ENCODE assay signal across 20 cellular contexts in genomic region chr17:15501282-15501681, GRCh38. TPM values are rescaled to one million over a fixed set of nuclear protein-coding genes. Genes with fewer than 3 reads are reported as not detected.
DNase-seq lines count a peak whose midpoint lies in the region; ATAC-seq, FAIRE-seq and TF ChIP-seq lines count a peak whose summit lies in the region.
"Had no signal": no experiment of that assay in that cellular context is flagged by ENCODE, and none has a peak within 500 bp of the region (broad histone marks: within the 10 kb centered on the region; RNA-seq: fewer than 3 reads in every experiment).

No MANE protein-coding gene starts in this region.

- no peak overlapping the region for H3K4me3 ChIP-seq in suprapubic skin
- no peak overlapping the region for H3K4me3 ChIP-seq in foreskin fibroblast (ENCODE audit: low read depth in 1 of 2, low read length in 2 of 2)
- H3K4me3 ChIP-seq: PC-9 had no signal

- H3K27ac ChIP-seq in suprapubic skin: peak overlapping the region; percentile 87
- H3K27ac ChIP-seq: HL-60, PC-9 had no signal

- no peaks in the 10 kb centered on the region for H3K27me3 Mint-ChIP-seq in chondrocyte (ENCODE audit: low read depth)

- TF ChIP-seq CTCF in chondrocyte (IDR thresholded peaks at IDR 0.05): no peak
- no peak for TF ChIP-seq CTCF in suprapubic skin (IDR thresholded peaks at IDR 0.05)
- no peak for TF ChIP-seq CTCF in foreskin fibroblast (IDR thresholded peaks at IDR 0.05; ENCODE audit: low read depth, low read length)

- no peak for TF ChIP-seq POLR2A in suprapubic skin (IDR thresholded peaks at IDR 0.05)
- TF ChIP-seq POLR2A in GM12891 (IDR thresholded peaks at IDR 0.05; ENCODE audit: low read depth, low read length): no peak

- no peaks in the 10 kb centered on the region for H3K9me3 Mint-ChIP-seq in chondrocyte (ENCODE audit: low read depth)

- peaks cover 17% of the 10 kb centered on the region for H3K36me3 Mint-ChIP-seq in chondrocyte (ENCODE audit: low read depth)

- peaks cover 8% of the 10 kb centered on the region for H3K4me1 Mint-ChIP-seq in chondrocyte (ENCODE audit: low read depth)

- H3K27me3 ChIP-seq in suprapubic skin: no peaks in the 10 kb centered on the region

- H3K4me1 ChIP-seq in suprapubic skin: peaks cover 24% of the 10 kb centered on the region

- DNase-seq in A172 (ENCODE audit: low spot score): peak; percentile 60
- DNase-seq in chondrocyte (ENCODE audit: low spot score): no peak
- DNase-seq in kidney tubule cell (ENCODE audit: low spot score): peak; percentile 48
- no peak for DNase-seq in suprapubic skin (ENCODE audit: low spot score in 2 of 2)
- no peak for DNase-seq in GM12891 (ENCODE audit: insufficient read length, low spot score)
- DNase-seq in foreskin fibroblast: no peak
- DNase-seq in ACHN: no peak
- DNase-seq: 8988T; COR-L47; DMS153; HCEC 1CT; KG1; NCI-H1048; NCI-H345; NCI-H526 treated with DMSO at 0.1 percent for 48 hours; NK-92 treated with Interleukin-12 subunit alpha and Interleukin-12 subunit beta, amount 100 ng/mL, for 24 hours; PC-9 had no signal

- peak overlapping the region; percentile 1 for H3K27ac Mint-ChIP-seq in chondrocyte (ENCODE audit: unreplicated experiment)

- 89% methylated on average over 3 of the region's 3 CpGs for WGBS in suprapubic skin

- TF ChIP-seq EP300 in suprapubic skin (IDR thresholded peaks at IDR 0.05): no peak

- H3K36me3 ChIP-seq in suprapubic skin: no peaks in the 10 kb centered on the region

- in situ Hi-C loops in ACHN (cut with HindIII; ENCODE audit: low pct_ligation_motif_present, low pct_unique_long_range_greater_than_20kb, low sequenced_read_pairs): no loop called here

- H3K9me3 ChIP-seq in suprapubic skin: no peaks in the 10 kb centered on the region

- no peak for FAIRE-seq in GM12891 (lab: Jason Lieb, UNC)

- H3K4me3 Mint-ChIP-seq in chondrocyte (ENCODE audit: unreplicated experiment): no peak overlapping the region
- H3K4me3 Mint-ChIP-seq: CD14-positive monocyte had no signal

- ATAC-seq in HG03457 (IDR thresholded peaks at IDR 0.05; ENCODE audit: unreplicated experiment): no peak

TF ChIP-seq in GM12891, 5 proteins besides CTCF, POLR2A, EP300 and RAD21:
- TF ChIP-seq POLR2AphosphoS5 (IDR thresholded peaks at IDR 0.05; ENCODE audit: low read depth, low read length): no peak
- TF ChIP-seq TAF1 (IDR thresholded peaks at IDR 0.05; ENCODE audit: low read depth, low read length): no peak
- no peak for TF ChIP-seq POU2F2 (IDR thresholded peaks at IDR 0.05; ENCODE audit: low read depth, low read length)
- no peak for TF ChIP-seq SPI1 (IDR thresholded peaks at IDR 0.05; ENCODE audit: low read depth, low read length)
- no peak for TF ChIP-seq PAX5 (IDR thresholded peaks at IDR 0.05; ENCODE audit: insufficient read depth, low read length, severe bottlenecking)

RNA-seq across cellular contexts. Expression of gene CDRT4, which starts 33.9 kb away (rescaled TPM):
- 0.96 TPM in 1 of 2 replicates, not detected in the other for total RNA-seq in A172 (2014; rRNA removed; shearing (Covaris generic))
- total RNA-seq in chondrocyte (6.2 to 9.1 TPM (median 7.1 TPM) in 3 replicates), suprapubic skin (10 to 100 TPM in 2 of 4 donors, 1 to 10 TPM in 2; 7.1 to 23.8 (median 8.8) TPM)
- not detected for polyA plus RNA-seq in GM12891 (2012; ENCODE audit: low read depth, missing spikeins)

Comparison
In these comparisons a context has a peak if more than half of its experiments do, and no peak if none do; other contexts are left out.
1. DNase-seq: peak in A172 (single experiment) and kidney tubule cell (single experiment); none in chondrocyte (single experiment), suprapubic skin (0 of 2), GM12891 (single experiment), foreskin fibroblast (0 of 2) and ACHN (single experiment).